Comparison of ENCODE assay signal across 1 cellular context in genomic region chr1:65524931-65525296, GRCh38.
TF ChIP-seq lines count a peak whose summit lies in the region.

No MANE protein-coding gene starts in this region.

TF ChIP-seq in K562, 482 proteins besides CTCF, POLR2A, EP300 and RAD21 (continued from another document):
- TF ChIP-seq SRSF1 (IDR thresholded peaks at IDR 0.05; ENCODE audit: low read depth, low read length) (no peak), ZNF431 (CRISPR knock-in tag; IDR thresholded peaks at IDR 0.05) (0 out of 2 replicates have a peak, but pooled peaks have one; percentile 7), ESRRB (CRISPR knock-in tag; IDR thresholded peaks at IDR 0.05; ENCODE audit: borderline replicate concordance) (no peak), ID3 (CRISPR knock-in tag; IDR thresholded peaks at IDR 0.05) (no peak), ID3 (tag; IDR thresholded peaks at IDR 0.05) (no peak), TRIM24 (IDR thresholded peaks at IDR 0.05) (no peak), TEAD2 (tag; IDR thresholded peaks at IDR 0.05) (no peak), ZNF253 (CRISPR knock-in tag; conservative IDR thresholded peaks at IDR 0.05) (no peak), JUND (IDR thresholded peaks at IDR 0.05; ENCODE audit: borderline replicate concordance, low read depth, low read length) (peak; percentile 17; the same call in 1 of the 2 replicates), JUND (tag; IDR thresholded peaks at IDR 0.05; ENCODE audit: borderline replicate concordance, low read depth, low read length) (no peak; the same call in 2 of the 3 replicates), ELK1 (CRISPR knock-in tag; IDR thresholded peaks at IDR 0.05) (no peak), U2AF2 (optimal IDR thresholded peaks at IDR 0.05; ENCODE audit: low read depth, low read length) (no peak), SIN3A (IDR thresholded peaks at IDR 0.05; ENCODE audit: borderline replicate concordance in 2 of 2, control insufficient read depth in 1 of 2, low read depth in 2 of 2, low read length in 2 of 2) (no peak), TBL1XR1 (IDR thresholded peaks at IDR 0.05; ENCODE audit: low read length in 2 of 2) (0 out of 4 replicates have a peak, but pooled peaks of 1 of the 2 experiments have one; percentile 46), TCF7L2 (IDR thresholded peaks at IDR 0.05; ENCODE audit: low read depth, low read length) (no peak), CBX1 (IDR thresholded peaks at IDR 0.05; ENCODE audit: low read depth) (no peak), ZNF408 (CRISPR knock-in tag; IDR thresholded peaks at IDR 0.05; ENCODE audit: low read depth) (no peak), ZNF354B (CRISPR knock-in tag; IDR thresholded peaks at IDR 0.05) (no peak), NR1H2 (CRISPR knock-in tag; IDR thresholded peaks at IDR 0.05) (no peak), RBBP5 (IDR thresholded peaks at IDR 0.05; ENCODE audit: borderline replicate concordance, insufficient read depth, low read length, poor library complexity, severe bottlenecking) (no peak), ZNF695 (CRISPR knock-in tag; IDR thresholded peaks at IDR 0.05) (no peak), TEAD4 (IDR thresholded peaks at IDR 0.05; ENCODE audit: low read length) (no peak), TEAD4 (CRISPR knock-in tag; IDR thresholded peaks at IDR 0.05; ENCODE audit: borderline replicate concordance) (no peak), ETV5 (CRISPR knock-in tag; IDR thresholded peaks at IDR 0.05; ENCODE audit: low read depth) (no peak), HES1 (IDR thresholded peaks at IDR 0.05; ENCODE audit: low read depth) (no peak), ZBTB5 (IDR thresholded peaks at IDR 0.05) (no peak), MCM2 (IDR thresholded peaks at IDR 0.05; ENCODE audit: low read depth) (no peak), HSF4 (CRISPR knock-in tag; IDR thresholded peaks at IDR 0.05; ENCODE audit: borderline replicate concordance) (no peak), HDAC2 (IDR thresholded peaks at IDR 0.05) (peak; percentile 48; the same call in 1 of the 2 replicates), HDAC3 (IDR thresholded peaks at IDR 0.05; ENCODE audit: borderline replicate concordance, partially characterized antibody) (no peak), POLR2AphosphoS5 (IDR thresholded peaks at IDR 0.05; ENCODE audit: control insufficient read depth, insufficient read depth, low read depth, low read length) (no peak), FOSL1 (tag; conservative IDR thresholded peaks at IDR 0.05) (0 out of 2 replicates have a peak, but pooled peaks have one; percentile 7), NKRF (IDR thresholded peaks at IDR 0.05; ENCODE audit: borderline replicate concordance) (no peak), KDM5B (IDR thresholded peaks at IDR 0.05; ENCODE audit: insufficient replicate concordance, low read depth, low read length) (no peak), ZBTB7A (IDR thresholded peaks at IDR 0.05; ENCODE audit: borderline replicate concordance, control insufficient read depth, low read depth, low read length) (no peak), TFE3 (CRISPR knock-in tag; IDR thresholded peaks at IDR 0.05) (no peak), CBFA2T3 (IDR thresholded peaks at IDR 0.05) (0 out of 2 replicates have a peak, but pooled peaks have one; percentile 2), ARID1B (IDR thresholded peaks at IDR 0.05) (peak; percentile 23; the same call in 1 of the 2 replicates), POLR3A (IDR thresholded peaks at IDR 0.05; ENCODE audit: borderline replicate concordance, extremely low read depth, insufficient read depth, insufficient read length) (no peak)
